ENCODE assay signal across 8 cellular contexts in the genomic region with DNA sequence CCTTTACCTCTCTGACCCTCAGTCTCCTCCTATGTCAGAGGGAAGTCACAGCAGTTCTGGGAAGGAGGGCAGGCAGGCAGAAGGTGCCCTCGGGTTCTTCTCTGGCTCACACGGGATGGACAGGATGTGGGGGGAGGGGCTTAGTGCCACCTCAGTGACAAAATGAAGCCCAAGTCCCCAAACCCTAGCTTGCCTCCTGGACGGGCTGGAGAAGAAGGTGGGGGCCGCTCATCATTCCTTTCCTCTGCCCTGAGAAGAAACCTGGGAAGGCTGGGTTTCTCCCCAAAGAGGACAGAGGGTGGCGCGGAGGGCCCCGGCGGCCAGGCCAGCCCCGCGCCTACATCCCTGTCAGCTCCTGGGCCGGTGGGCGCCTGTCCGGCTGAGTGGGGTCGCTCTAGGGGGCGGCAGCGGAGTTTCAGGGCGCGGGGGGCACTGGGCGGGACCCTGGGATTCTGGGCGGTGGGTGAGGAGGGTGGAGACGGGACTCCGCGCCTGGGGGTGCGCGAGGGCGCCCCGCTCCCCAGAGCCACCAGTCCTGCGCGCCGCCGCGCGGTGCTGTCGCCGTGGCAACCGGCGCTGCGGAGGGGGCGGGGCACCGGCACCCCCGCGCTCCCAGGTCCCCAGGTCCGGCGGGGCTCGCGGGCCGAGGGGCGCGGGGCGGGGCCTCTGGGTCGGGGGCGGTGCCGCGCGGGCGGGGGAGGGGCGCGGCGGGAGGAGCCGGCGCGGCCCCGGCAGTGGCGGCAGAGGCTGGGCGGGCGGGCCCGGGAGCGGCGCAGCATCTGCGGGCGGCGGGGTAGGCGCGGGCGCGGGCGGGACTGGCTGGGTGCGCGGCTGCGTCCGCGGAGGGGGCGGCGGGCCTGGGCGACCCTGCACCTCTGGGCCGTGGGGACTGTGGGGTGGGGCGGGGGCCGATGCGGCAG. TPM values are rescaled to one million over a fixed set of nuclear protein-coding genes. Genes with fewer than 3 reads are reported as not detected.
A peak's percentile ranks its signal among the peaks of the same experiment; 100 is the strongest.
DNase-seq lines count a peak whose midpoint lies in the region; TF ChIP-seq lines count a peak whose summit lies in the region.

A gene (plus strand): TSS at position 723 of the 920 bp plus-strand sequence. CDS start 2,252 bp downstream, outside the sequence.

- H3K9me3 Mint-ChIP-seq in endodermal cell: no peaks in the 10 kb centered on the region

- TF ChIP-seq POLR2A in transverse colon (IDR thresholded peaks at IDR 0.05): no peak

- H3K4me3 ChIP-seq in WERI-Rb-1 (ENCODE audit: low read depth, low read length): peak within 1 kb of the TSS; percentile 66
- H3K4me3 ChIP-seq in endodermal cell (ENCODE audit: low read length): no peak within 1 kb of the TSS
- H3K4me3 ChIP-seq in muscle layer of duodenum (ENCODE audit: low read depth in 1 of 2, low read length in 2 of 2): peak within 1 kb of the TSS; percentile 21 to 75
- H3K4me3 ChIP-seq in transverse colon: peak within 1 kb of the TSS; percentile 38 to 69 (median 64)

- TF ChIP-seq EP300 in transverse colon (IDR thresholded peaks at IDR 0.05; ENCODE audit: low read depth): no peak

- TF ChIP-seq CTCF in WERI-Rb-1 (IDR thresholded peaks at IDR 0.05; ENCODE audit: low read depth, low read length) (no peak), endodermal cell (conservative IDR thresholded peaks at IDR 0.05) (no peak), transverse colon (IDR thresholded peaks at IDR 0.05) (no peak)

- H3K9me3 ChIP-seq in WERI-Rb-1 (ENCODE audit: severe bottlenecking) (no peaks in the 10 kb centered on the region), endodermal cell (ENCODE audit: control insufficient read depth, low read length) (no peaks in the 10 kb centered on the region), muscle layer of duodenum (ENCODE audit: control insufficient read depth in 1 of 2, low read length in 2 of 2) (no peaks in the 10 kb centered on the region), transverse colon (no peaks in the 10 kb centered on the region)

- DNase-seq in activated CD4-positive, alpha-beta T cell treated with anti-CD3 and anti-CD28 coated beads for 4 hours: peak; percentile 10 to 20
- DNase-seq in activated CD4-positive, alpha-beta T cell treated with anti-CD3 and anti-CD28 coated beads for 1 hour: no peak
- DNase-seq in WERI-Rb-1 (peak; percentile 35), endodermal cell (peak; percentile 76), transverse colon (peak; percentile 22), CD1c-positive myeloid dendritic cell (ENCODE audit: extremely low spot score) (no peak), NCI-H2107 treated with DMSO at 0.1 percent for 48 hours (lab: John Stamatoyannopoulos, UW; ENCODE audit: unreplicated experiment) (no peak)

- intact Hi-C loops in transverse colon (cut with DNase I; ENCODE audit: low total_unique reads): loop anchor here (5.0 to 10.0 kb wide), 3 partner anchors 44 to 151 kb away; no protein-coding TSS in a partner anchor

- peaks cover 57% of the 10 kb centered on the region for H3K27me3 Mint-ChIP-seq in endodermal cell (ENCODE audit: insufficient read depth)

- H3K4me1 ChIP-seq in endodermal cell (ENCODE audit: control insufficient read depth, insufficient read depth, low read length): no peaks in the 10 kb centered on the region
- peaks cover 0 to 33% of the 10 kb centered on the region in 2 donors for H3K4me1 ChIP-seq in muscle layer of duodenum (ENCODE audit: control insufficient read depth in 1 of 2, insufficient read depth in 2 of 2, low read length in 2 of 2)
- peaks cover 13 to 39% (median 34%) of the 10 kb centered on the region in 4 donors for H3K4me1 ChIP-seq in transverse colon

- no peak within 1 kb of the TSS for H3K27ac Mint-ChIP-seq in endodermal cell

- H3K4me3 Mint-ChIP-seq in endodermal cell: peak within 1 kb of the TSS; percentile 42

- H3K36me3 ChIP-seq in WERI-Rb-1: peaks cover 4% of the 10 kb centered on the region; the same call in 1 of the 2 replicates
- H3K36me3 ChIP-seq in endodermal cell (ENCODE audit: control insufficient read depth, insufficient read depth, low read length): no peaks in the 10 kb centered on the region
- H3K36me3 ChIP-seq in muscle layer of duodenum (ENCODE audit: control insufficient read depth in 1 of 2, insufficient read depth in 2 of 2, low read length in 2 of 2): no peaks in the 10 kb centered on the region
- no peaks in the 10 kb centered on the region for H3K36me3 ChIP-seq in transverse colon

- no peaks in the 10 kb centered on the region for H3K36me3 Mint-ChIP-seq in endodermal cell (ENCODE audit: low read depth)

- peaks cover 18% of the 10 kb centered on the region for H3K27me3 ChIP-seq in WERI-Rb-1 (ENCODE audit: insufficient read depth, low read depth, severe bottlenecking)
- peaks cover 50% of the 10 kb centered on the region for H3K27me3 ChIP-seq in endodermal cell (ENCODE audit: control insufficient read depth, insufficient read depth, low read length, poor library complexity, severe bottlenecking)
- H3K27me3 ChIP-seq in muscle layer of duodenum (ENCODE audit: low read depth, low read length): no peaks in the 10 kb centered on the region
- peaks cover 70% of the 10 kb centered on the region for H3K27me3 ChIP-seq in transverse colon

- in situ Hi-C loops in transverse colon (cut with MboI; ENCODE audit: low pct_ligation_motif_present in 1 of 4, low pct_unique_long_range_greater_than_20kb in 1 of 4, low sequenced_read_pairs in 3 of 4): no loop called here

- no peaks in the 10 kb centered on the region for H3K4me1 Mint-ChIP-seq in endodermal cell

- WGBS in endodermal cell (ENCODE audit: insufficient coverage in 1 of 2, insufficient read length in 1 of 2), 2 experiments: 6 to 16% methylated on average over 28 to 84 of the region's 89 CpGs
- WGBS in transverse colon (ENCODE audit: low coverage in 1 of 2), 2 donors: 5% methylated on average over 26 of the region's 89 CpGs; no CpG with 5 or more reads in 1 of the 2 donors

- no peak within 1 kb of the TSS for H3K9ac ChIP-seq in endodermal cell (ENCODE audit: extremely low read depth, low read length, poor library complexity, severe bottlenecking)

- no peak within 1 kb of the TSS for H3K27ac ChIP-seq in WERI-Rb-1
- no peak within 1 kb of the TSS for H3K27ac ChIP-seq in endodermal cell (ENCODE audit: low read depth, low read length)
- H3K27ac ChIP-seq in muscle layer of duodenum (ENCODE audit: low read length): no peak within 1 kb of the TSS
- H3K27ac ChIP-seq in transverse colon: peak within 1 kb of the TSS in 2 of 4 donors; percentile 10 to 33

RNA-seq across cellular contexts. Expression of the gene that starts here (rescaled TPM):
- 1 to 10 TPM in 1 of 2 donors, under 1 TPM in 1; 0.29 to 1.5 TPM for total RNA-seq in endodermal cell
- polyA plus RNA-seq in endodermal cell (2013, experiment 1 of 2): 5.8 TPM
- polyA plus RNA-seq in endodermal cell (2013, experiment 2 of 2): 6.1 TPM
- total RNA-seq in transverse colon: under 1 TPM in 2 of 4 donors, not detected in 2; 0.48 to 0.96 TPM

Comparison
In these comparisons a context has a peak if more than half of its experiments do, and no peak if none do; other contexts are left out.
1. DNase-seq: peak in activated CD4-positive, alpha-beta T cell treated with anti-CD3 and anti-CD28 coated beads for 4 hours (2 of 2), WERI-Rb-1 (single experiment) and endodermal cell (single experiment); none in activated CD4-positive, alpha-beta T cell treated with anti-CD3 and anti-CD28 coated beads for 1 hour (single experiment), CD1c-positive myeloid dendritic cell (single experiment) and NCI-H2107 treated with DMSO at 0.1 percent for 48 hours (single experiment).
2. Peak in DNase-seq and H3K4me3 ChIP-seq in transverse colon; RNA of the gene not detected or under 1 TPM.